18 cellular contexts compared by ENCODE assay signal in genomic region chr9:16022228-16022627, GRCh38.
A peak's percentile ranks its signal among the peaks of the same experiment; 100 is the strongest.
DNase-seq lines count a peak whose midpoint lies in the region; ATAC-seq, FAIRE-seq and TF ChIP-seq lines count a peak whose summit lies in the region.
"Had no signal": no experiment of that assay in that cellular context is flagged by ENCODE, and none has a peak within 500 bp of the region (broad histone marks: within the 10 kb centered on the region; RNA-seq: fewer than 3 reads in every experiment).

No MANE protein-coding gene starts in this region.

- H3K27me3 Mint-ChIP-seq in GM23338 (ENCODE audit: insufficient read depth, low read depth, poor library complexity) (no peaks in the 10 kb centered on the region), endodermal cell (ENCODE audit: insufficient read depth) (no peaks in the 10 kb centered on the region)
- H3K27me3 Mint-ChIP-seq: CD4-positive, alpha-beta memory T cell had no signal

- DNase-seq in GM23338 (ENCODE audit: low spot score) (no peak), IMR-90 (no peak), osteoblast (ENCODE audit: insufficient read length, low spot score, missing footprints) (peak; percentile 25), GM19239 (ENCODE audit: insufficient read length, low spot score) (no peak), MV-4-11 (lab: John Stamatoyannopoulos, UW) (no peak), endodermal cell (no peak)
- DNase-seq: C1 segment of cervical spinal cord; Calu3; CD4-positive, alpha-beta memory T cell; COR-L47; DMS53; DMS79 treated with DMSO at 0.1 percent for 48 hours; GF-D8; H7; HCEC 1CT had no signal

- H3K23ac ChIP-seq in IMR-90 (ENCODE audit: low read depth, low read length): no peak overlapping the region

- H4K5ac ChIP-seq in IMR-90 (ENCODE audit: low read depth, low read length): no peak overlapping the region

- dilution Hi-C loops in IMR-90 (cut with HindIII; ENCODE audit: low sequenced_read_pairs, unreplicated experiment): no loop called here

- H4K8ac ChIP-seq in IMR-90 (ENCODE audit: low read depth in 2 of 2, low read length in 2 of 2): no peak overlapping the region; a peak in 1 of 4 replicates

- H3K4me3 Mint-ChIP-seq in GM23338 (no peak overlapping the region), endodermal cell (no peak overlapping the region)
- H3K4me3 Mint-ChIP-seq: CD4-positive, alpha-beta memory T cell had no signal

- H3K27ac ChIP-seq in GM23338 (ENCODE audit: low read depth): no peak overlapping the region
- H3K27ac ChIP-seq in IMR-90 (ENCODE audit: insufficient read depth, low read length): no peak overlapping the region
- H3K27ac ChIP-seq in osteoblast (ENCODE audit: low read depth, low read length): no peak overlapping the region
- no peak overlapping the region for H3K27ac ChIP-seq in endodermal cell (ENCODE audit: low read depth, low read length)

- H4K20me1 ChIP-seq in GM23338 (replicated peaks; ENCODE audit: insufficient read depth) (no peaks in the 10 kb centered on the region), IMR-90 (ENCODE audit: insufficient read depth, low read length) (no peaks in the 10 kb centered on the region), osteoblast (ENCODE audit: insufficient read depth, low read length) (no peaks in the 10 kb centered on the region)

- H3K79me2 ChIP-seq in GM23338 (replicated peaks; ENCODE audit: insufficient read depth) (no peaks in the 10 kb centered on the region), osteoblast (ENCODE audit: insufficient read depth, low read length) (no peaks in the 10 kb centered on the region)

- no peak overlapping the region for H3K4me3 ChIP-seq in GM23338
- H3K4me3 ChIP-seq in IMR-90 (ENCODE audit: insufficient read depth, low read depth, low read length): no peak overlapping the region
- no peak overlapping the region for H3K4me3 ChIP-seq in osteoblast (ENCODE audit: insufficient read depth, low read length)
- H3K4me3 ChIP-seq in endodermal cell (ENCODE audit: low read length): no peak overlapping the region

- no peak overlapping the region for H3K9ac ChIP-seq in IMR-90 (ENCODE audit: low read depth, low read length)
- H3K9ac ChIP-seq in endodermal cell (ENCODE audit: extremely low read depth, low read length, poor library complexity, severe bottlenecking): no peak overlapping the region

- no peak overlapping the region for H2AFZ ChIP-seq in GM23338
- no peak overlapping the region for H2AFZ ChIP-seq in IMR-90 (replicated peaks; ENCODE audit: low read length, poor library complexity)
- no peak overlapping the region for H2AFZ ChIP-seq in osteoblast (ENCODE audit: low read length)

- peaks cover 13% of the 10 kb centered on the region; the same call in 1 of the 2 replicates for H3K9me2 ChIP-seq in GM23338 (ENCODE audit: insufficient read depth)

- H3K9me3 ChIP-seq in IMR-90 (ENCODE audit: control insufficient read depth, insufficient read depth, low read length): peaks cover 8% of the 10 kb centered on the region
- peaks cover 5% of the 10 kb centered on the region for H3K9me3 ChIP-seq in osteoblast (ENCODE audit: low read depth, low read length)
- H3K9me3 ChIP-seq in endodermal cell (ENCODE audit: control insufficient read depth, low read length): peaks cover 17% of the 10 kb centered on the region

- no peak overlapping the region for H3K18ac ChIP-seq in IMR-90 (ENCODE audit: low read depth, low read length)

- H3K79me1 ChIP-seq in IMR-90 (ENCODE audit: low read depth in 1 of 2, low read length in 2 of 2): no peaks in the 10 kb centered on the region

- H3K9me3 Mint-ChIP-seq in GM23338 (peaks cover 10% of the 10 kb centered on the region; the same call in 2 of the 3 replicates), endodermal cell (peaks cover 6% of the 10 kb centered on the region)

- H3K4me1 Mint-ChIP-seq in GM23338 (peaks cover 5% of the 10 kb centered on the region; the same call in 2 of the 3 replicates), endodermal cell (no peaks in the 10 kb centered on the region)
- H3K4me1 Mint-ChIP-seq: CD4-positive, alpha-beta memory T cell had no signal

- no peak overlapping the region for H2AK9ac ChIP-seq in IMR-90 (replicated peaks; ENCODE audit: low read depth, low read length, poor library complexity)

- H3K4me2 ChIP-seq in GM23338: no peak overlapping the region
- no peak overlapping the region for H3K4me2 ChIP-seq in IMR-90 (ENCODE audit: low read depth, low read length)
- no peak overlapping the region for H3K4me2 ChIP-seq in osteoblast (ENCODE audit: insufficient read depth, low read length)

- H3K36me3 ChIP-seq in GM23338 (ENCODE audit: insufficient read depth): no peaks in the 10 kb centered on the region
- H3K36me3 ChIP-seq in IMR-90 (ENCODE audit: control insufficient read depth, insufficient read depth, low read length): no peaks in the 10 kb centered on the region
- H3K36me3 ChIP-seq in osteoblast (ENCODE audit: insufficient read depth, low read length): no peaks in the 10 kb centered on the region
- H3K36me3 ChIP-seq in endodermal cell (ENCODE audit: control insufficient read depth, insufficient read depth, low read length): no peaks in the 10 kb centered on the region

- CTCF ChIA-PET in IMR-90 (lab: Yijun Ruan, JAX): no interaction called here

- no peak overlapping the region for H2BK5ac ChIP-seq in IMR-90 (ENCODE audit: low read depth, low read length, poor library complexity, severe bottlenecking)

- H3K56ac ChIP-seq in IMR-90 (ENCODE audit: extremely low read depth, insufficient read depth, low read length): no peak overlapping the region

- peak overlapping the region; percentile 88 for H3K4ac ChIP-seq in IMR-90 (ENCODE audit: low read depth, low read length)

- POLR2A ChIA-PET in IMR-90 (lab: Charles Lee; ENCODE audit: unreplicated experiment): no interaction called here

- peaks cover 11% of the 10 kb centered on the region for H3K9me1 ChIP-seq in IMR-90 (ENCODE audit: insufficient read depth, low read length)

- no peaks in the 10 kb centered on the region for H3F3A ChIP-seq in GM23338 (replicated peaks; ENCODE audit: low read depth)

- in situ Hi-C loops in IMR-90 (cut with MboI; ENCODE audit: low sequenced_read_pairs): no loop called here

- H3K27me3 ChIP-seq in GM23338 (ENCODE audit: insufficient read depth) (no peaks in the 10 kb centered on the region), IMR-90 (ENCODE audit: control insufficient read depth, insufficient read depth, low read length) (no peaks in the 10 kb centered on the region), osteoblast (ENCODE audit: insufficient read depth, low read length) (no peaks in the 10 kb centered on the region), endodermal cell (ENCODE audit: control insufficient read depth, insufficient read depth, low read length, poor library complexity, severe bottlenecking) (no peaks in the 10 kb centered on the region)

- peak overlapping the region; percentile 85 for H2AK5ac ChIP-seq in IMR-90 (ENCODE audit: low read depth, low read length)

- no peak for FAIRE-seq in GM19239 (lab: Jason Lieb, UNC)
- FAIRE-seq: GM12891, GM18507, H1 had no signal

- peak overlapping the region; percentile 76 for H2BK120ac ChIP-seq in IMR-90 (ENCODE audit: low read depth, low read length)

- WGBS in IMR-90 (ENCODE audit: extremely low coverage in 2 of 2, insufficient read length in 1 of 2), 2 experiments: 71% methylated on average over 1 of the region's 3 CpGs; no CpG with 5 or more reads in 1 of the 2 experiments
- WGBS in endodermal cell (ENCODE audit: insufficient coverage in 1 of 2, insufficient read length in 1 of 2), 2 experiments: 86 to 89% methylated on average over 1 to 3 of the region's 3 CpGs

- peak; percentile 54; the same call in 2 of the 3 replicates for ATAC-seq in GM23338
- no peak for ATAC-seq in IMR-90 (ENCODE audit: low read depth)

- peak overlapping the region; percentile 28; the same call in 1 of the 2 replicates for H4K91ac ChIP-seq in IMR-90 (ENCODE audit: insufficient read depth, low read depth, low read length)

- H3K36me3 Mint-ChIP-seq in GM23338 (ENCODE audit: low read depth) (no peaks in the 10 kb centered on the region), endodermal cell (ENCODE audit: low read depth) (no peaks in the 10 kb centered on the region)
- H3K36me3 Mint-ChIP-seq: CD4-positive, alpha-beta memory T cell had no signal

- no peak for TF ChIP-seq RAD21 in IMR-90 (IDR thresholded peaks at IDR 0.05; ENCODE audit: low read length)

- no peak for TF ChIP-seq POLR2A in IMR-90 (IDR thresholded peaks at IDR 0.05; ENCODE audit: low read depth, low read length)

- intact Hi-C loops in IMR-90 (cut with micrococcal nuclease): loop anchor here (10.0 kb wide), 1 partner anchor 393 kb away; no protein-coding TSS in a partner anchor

- H3K4me1 ChIP-seq in GM23338 (ENCODE audit: insufficient read depth) (peaks cover 3% of the 10 kb centered on the region; the same call in 1 of the 2 replicates), IMR-90 (ENCODE audit: control insufficient read depth, insufficient read depth, low read length) (peaks cover 11% of the 10 kb centered on the region), osteoblast (ENCODE audit: insufficient read depth, low read length) (peaks cover 26% of the 10 kb centered on the region), endodermal cell (ENCODE audit: control insufficient read depth, insufficient read depth, low read length) (no peaks in the 10 kb centered on the region)

- BruUV-seq in IMR-90 (replicated peaks; lab: Mats Ljungman, UMichigan): no TSS peak

- peak overlapping the region; percentile 58 for H2BK20ac ChIP-seq in IMR-90 (ENCODE audit: low read depth, low read length)

- H3K27ac Mint-ChIP-seq in GM23338 (no peak overlapping the region), endodermal cell (no peak overlapping the region)
- H3K27ac Mint-ChIP-seq: CD4-positive, alpha-beta memory T cell had no signal

- peak overlapping the region; percentile 80; the same call in 2 of the 3 replicates for H2BK15ac ChIP-seq in IMR-90 (ENCODE audit: low read depth, low read length)

- H3K14ac ChIP-seq in IMR-90 (replicated peaks; ENCODE audit: low read depth, low read length): peak overlapping the region; percentile 74

- TF ChIP-seq CTCF in GM23338 (conservative IDR thresholded peaks at IDR 0.05; ENCODE audit: low read depth in 2 of 2): no peak
- TF ChIP-seq CTCF in IMR-90 (conservative IDR thresholded peaks at IDR 0.05; ENCODE audit: low read depth, low read length): no peak
- no peak for TF ChIP-seq CTCF in osteoblast (IDR thresholded peaks at IDR 0.05; ENCODE audit: extremely low read depth, low read depth, low read length)
- TF ChIP-seq CTCF in endodermal cell (conservative IDR thresholded peaks at IDR 0.05): no peak

TF ChIP-seq in GM23338, 12 proteins besides CTCF, POLR2A, EP300 and RAD21:
- TF ChIP-seq EZH2phosphoT487 (IDR thresholded peaks at IDR 0.05; ENCODE audit: unreplicated experiment) (no peak), EZH2 (IDR thresholded peaks at IDR 0.05; ENCODE audit: low read depth, unreplicated experiment) (no peak), CREB1 (CRISPR knock-in tag; IDR thresholded peaks at IDR 0.05; ENCODE audit: low read depth) (no peak)

TF ChIP-seq in IMR-90, 13 proteins besides CTCF, POLR2A, EP300 and RAD21 (continues in another document):
- TF ChIP-seq MXI1 (IDR thresholded peaks at IDR 0.05; ENCODE audit: borderline replicate concordance, low read depth, low read length) (no peak), RFX5 (IDR thresholded peaks at IDR 0.05; ENCODE audit: low read depth, low read length) (no peak), BHLHE40 (IDR thresholded peaks at IDR 0.05; ENCODE audit: low read depth, low read length) (no peak), RCOR1 (IDR thresholded peaks at IDR 0.05; ENCODE audit: insufficient replicate concordance, low read length) (no peak), SMC3 (IDR thresholded peaks at IDR 0.05; ENCODE audit: low read depth, low read length) (no peak)
